32 cellular contexts compared by ENCODE assay signal in genomic region chr16:31271621-31272190, GRCh38. TPM values are rescaled to one million over a fixed set of nuclear protein-coding genes. Genes with fewer than 3 reads are reported as not detected.
"Had no signal": no experiment of that assay in that cellular context is flagged by ENCODE, and none has a peak within 500 bp of the region (broad histone marks: within the 10 kb centered on the region; RNA-seq: fewer than 3 reads in every experiment).

No MANE protein-coding gene starts in this region.

- H3K4me3 ChIP-seq: heart left ventricle, left lung, lung, pancreas, right atrium auricular region, smooth muscle cell, testis, transverse colon, uterus had no signal

- H3K9me3 ChIP-seq: heart left ventricle, left lung, pancreas, right atrium auricular region, testis, transverse colon, uterus had no signal

- H3K27ac ChIP-seq: heart left ventricle, left lung, pancreas, right atrium auricular region, testis, transverse colon, uterus, VCaP had no signal

- H3K27me3 ChIP-seq: left lung, right atrium auricular region, testis, uterus had no signal

- ATAC-seq: heart left ventricle; left lung; pancreas; stimulated activated naive CD8-positive, alpha-beta T cell treated with anti-CD3 and anti-CD28 coated beads, Interleukin-15, Interleukin-2, amounts not matched to agents 100 U/mL and 50 U/mL, for 24 hours had no signal

- H3K4me1 ChIP-seq: heart left ventricle, pancreas, right atrium auricular region, testis, transverse colon, uterus had no signal

- H3K36me3 ChIP-seq: pancreas, right atrium auricular region, transverse colon, uterus had no signal

- H3K4me2 ChIP-seq: smooth muscle cell had no signal

- H3K4me3 Mint-ChIP-seq: activated naive CD4-positive, alpha-beta T cell treated with anti-CD3 and anti-CD28 coated beads for 36 hours; activated T-helper 1 cell treated with anti-CD3 and anti-CD28 coated beads, Interleukin-12 subunit alpha, Interleukin-12 subunit beta, Interleukin-2, Interleukin-4 antibody, amounts not matched to agents 30 ng/mL and 10 ng/mL and 1 ng/mL, durations not matched to agents 14 hours and 24 hours and 36 hours; nephron progenitor cell had no signal

- H3K27ac Mint-ChIP-seq: activated naive CD4-positive, alpha-beta T cell treated with anti-CD3 and anti-CD28 coated beads for 36 hours; activated T-helper 1 cell treated with anti-CD3 and anti-CD28 coated beads, Interleukin-12 subunit alpha, Interleukin-12 subunit beta, Interleukin-2, Interleukin-4 antibody, amounts not matched to agents 30 ng/mL and 10 ng/mL and 1 ng/mL, durations not matched to agents 14 hours and 24 hours and 36 hours; nephron progenitor cell had no signal

- FAIRE-seq: pancreas had no signal

- DNase-seq: activated CD4-positive, alpha-beta T cell treated with anti-CD3 and anti-CD28 coated beads for 4 hours; activated CD4-positive, alpha-beta T cell treated with anti-CD3 and anti-CD28 coated beads, Interleukin-2, amount 50 U/mL, for 4 hours; activated effector memory CD4-positive, alpha-beta T cell treated with anti-CD3 and anti-CD28 coated beads, Interleukin-2, amount 50 U/mL, for 16 hours; activated naive CD4-positive, alpha-beta T cell treated with anti-CD3 and anti-CD28 coated beads for 36 hours; activated T-cell treated with anti-CD3 and anti-CD28 coated beads, Interleukin-2, amount 50 U/mL, for 1 hour; amygdala; central memory CD4-positive, alpha-beta T cell; effector CD8-positive, alpha-beta T cell; heart left ventricle; hypothalamus; left lung; nephron progenitor cell; stimulated activated CD4-positive, alpha-beta T cell treated with anti-CD3 and anti-CD28 coated beads, Interleukin-15, amount 100 ng/mL, for 24 hours; stimulated activated CD4-positive, alpha-beta T cell treated with anti-CD3 and anti-CD28 coated beads, Interleukin-2, amount 100 ng/mL, for 24 hours; stimulated activated naive CD8-positive, alpha-beta T cell treated with anti-CD3 and anti-CD28 coated beads, Interleukin-15, Interleukin-2, amounts not matched to agents 100 U/mL and 50 U/mL, for 24 hours; testis; transverse colon; uterus had no signal

- H3K9me3 Mint-ChIP-seq: activated naive CD4-positive, alpha-beta T cell treated with anti-CD3 and anti-CD28 coated beads for 36 hours; activated T-helper 1 cell treated with anti-CD3 and anti-CD28 coated beads, Interleukin-12 subunit alpha, Interleukin-12 subunit beta, Interleukin-2, Interleukin-4 antibody, amounts not matched to agents 30 ng/mL and 10 ng/mL and 1 ng/mL, durations not matched to agents 14 hours and 24 hours and 36 hours; nephron progenitor cell had no signal

RNA-seq across cellular contexts. Expression of gene ITGAM, which starts 11.9 kb away (rescaled TPM):
- total RNA-seq: fibroblast of lung, fibroblast of villous mesenchyme, pulmonary artery endothelial cell, smooth muscle cell had no signal
- polyA plus RNA-seq: smooth muscle cell had no signal

RNA-seq across cellular contexts. Expression of gene PYDC1, which starts 54.8 kb away (rescaled TPM):
- total RNA-seq: activated naive CD4-positive, alpha-beta T cell treated with anti-CD3 and anti-CD28 coated beads for 36 hours; activated T-helper 1 cell treated with anti-CD3 and anti-CD28 coated beads, Interleukin-12 subunit alpha, Interleukin-12 subunit beta, Interleukin-2, Interleukin-4 antibody, amounts not matched to agents 30 ng/mL and 10 ng/mL and 1 ng/mL, durations not matched to agents 14 hours and 24 hours and 36 hours; dermis microvascular lymphatic vessel endothelial cell; epithelial cell of proximal tubule; fibroblast of lung; fibroblast of villous mesenchyme; heart left ventricle; kidney epithelial cell; left lung; lung; mucosa of gallbladder; pancreas; pulmonary artery endothelial cell; right atrium auricular region; smooth muscle cell; T-helper 1 cell treated with Interleukin-12 subunit alpha and Interleukin-12 subunit beta and Interleukin-4 antibody, amounts not matched to agents 30 ng/mL and 1 ng/mL, for 36 hours; testis; transverse colon; uterus had no signal
- polyA plus RNA-seq: fibroblast of lung, heart left ventricle, lung, pancreas had no signal

RNA-seq across cellular contexts. Expression of gene TRIM72, which starts 57.8 kb away (rescaled TPM):
- total RNA-seq: activated naive CD4-positive, alpha-beta T cell treated with anti-CD3 and anti-CD28 coated beads for 36 hours; dermis microvascular lymphatic vessel endothelial cell; epithelial cell of proximal tubule; fibroblast of lung; fibroblast of villous mesenchyme; kidney epithelial cell; pulmonary artery endothelial cell; T-helper 1 cell treated with Interleukin-12 subunit alpha and Interleukin-12 subunit beta and Interleukin-4 antibody, amounts not matched to agents 30 ng/mL and 1 ng/mL, for 36 hours had no signal
- polyA plus RNA-seq: fibroblast of lung had no signal
